ENCODE assay signal across 12 cellular contexts in genomic region chr17:38893113-38893512, GRCh38. TPM values are rescaled to one million over a fixed set of nuclear protein-coding genes. Genes with fewer than 3 reads are reported as not detected.
DNase-seq lines count a peak whose midpoint lies in the region; ATAC-seq and TF ChIP-seq lines count a peak whose summit lies in the region.
"Had no signal": no experiment of that assay in that cellular context is flagged by ENCODE, and none has a peak within 500 bp of the region (broad histone marks: within the 10 kb centered on the region; RNA-seq: fewer than 3 reads in every experiment).

No MANE protein-coding gene starts in this region.

- H3K4me3 ChIP-seq in left lung = no peak overlapping the region
- no peak overlapping the region for H3K4me3 ChIP-seq in stomach
- H3K4me3 ChIP-seq: colonic mucosa, PC-9 had no signal

- TF ChIP-seq EP300 in stomach (IDR thresholded peaks at IDR 0.05) = no peak

- peaks cover 43% of the 10 kb centered on the region for H3K36me3 Mint-ChIP-seq in activated CD8-positive, alpha-beta memory T cell treated with anti-CD3 and anti-CD28 coated beads, Interleukin-2, amount 10 ng/mL, durations not matched to agents 7 days and 5 days
- H3K36me3 Mint-ChIP-seq in activated CD8-positive, alpha-beta T cell treated with anti-CD3 and anti-CD28 coated beads, Interleukin-2, amount 10 ng/mL, durations not matched to agents 7 days and 5 days (ENCODE audit: low read depth) = peaks cover 89% of the 10 kb centered on the region

- H3K27me3 ChIP-seq in left lung (no peaks in the 10 kb centered on the region), stomach (no peaks in the 10 kb centered on the region)
- H3K27me3 ChIP-seq: colonic mucosa had no signal

- H3K9me3 ChIP-seq in left lung = no peaks in the 10 kb centered on the region
- H3K9me3 ChIP-seq in stomach = no peaks in the 10 kb centered on the region
- H3K9me3 ChIP-seq: colonic mucosa had no signal

- no peak for DNase-seq in activated CD8-positive, alpha-beta memory T cell treated with anti-CD3 and anti-CD28 coated beads, Interleukin-2, amount 10 ng/mL, durations not matched to agents 7 days and 5 days
- no peak for DNase-seq in activated CD8-positive, alpha-beta memory T cell treated with anti-CD3 and anti-CD28 coated beads, Interleukin-2, amount 50 U/mL, for 4 hours
- DNase-seq in activated CD8-positive, alpha-beta T cell treated with anti-CD3 and anti-CD28 coated beads, Interleukin-2, amount 10 ng/mL, durations not matched to agents 7 days and 5 days = no peak
- DNase-seq in left lung (no peak), stomach (no peak), COLO668 (lab: John Stamatoyannopoulos, UW; ENCODE audit: unreplicated experiment) (no peak)
- DNase-seq: ACHN, colonic mucosa, NCI-H2171, PC-9 had no signal

- H3K4me1 ChIP-seq in left lung (peaks cover 31 to 91% of the 10 kb centered on the region in 2 donors), stomach (peaks cover 53 to 100% (median 81%) of the 10 kb centered on the region in 4 donors)

- no peak for TF ChIP-seq CTCF in left lung (IDR thresholded peaks at IDR 0.05)
- no peak for TF ChIP-seq CTCF in stomach (IDR thresholded peaks at IDR 0.05)

- H3K27ac ChIP-seq in left lung (peak overlapping the region; percentile 60 to 76), stomach (peak overlapping the region; percentile 9 to 77 (median 71))
- H3K27ac ChIP-seq: PC-9 had no signal

- H3K4me1 Mint-ChIP-seq in activated CD8-positive, alpha-beta memory T cell treated with anti-CD3 and anti-CD28 coated beads, Interleukin-2, amount 10 ng/mL, durations not matched to agents 7 days and 5 days = peaks cover 89% of the 10 kb centered on the region
- H3K4me1 Mint-ChIP-seq in activated CD8-positive, alpha-beta T cell treated with anti-CD3 and anti-CD28 coated beads, Interleukin-2, amount 10 ng/mL, durations not matched to agents 7 days and 5 days (ENCODE audit: low read depth) = peaks cover 97% of the 10 kb centered on the region

- peak overlapping the region; percentile 83 for H3K27ac Mint-ChIP-seq in activated CD8-positive, alpha-beta memory T cell treated with anti-CD3 and anti-CD28 coated beads, Interleukin-2, amount 10 ng/mL, durations not matched to agents 7 days and 5 days
- H3K27ac Mint-ChIP-seq in activated CD8-positive, alpha-beta T cell treated with anti-CD3 and anti-CD28 coated beads, Interleukin-2, amount 10 ng/mL, durations not matched to agents 7 days and 5 days = peak overlapping the region; percentile 94

- CTCF ChIA-PET in activated CD8-positive, alpha-beta memory T cell treated with anti-CD3 and anti-CD28 coated beads, Interleukin-2, amount 10 ng/mL, durations not matched to agents 7 days and 5 days (lab: Charles Lee) = interaction anchor here (1.0 to 2.4 kb wide), 5 partner anchors 9 to 272 kb away, joined by 3 to 24 read pairs (median 6); partner anchors contain the start of genes ARL5C and LASP1
- CTCF ChIA-PET in activated CD8-positive, alpha-beta T cell treated with anti-CD3 and anti-CD28 coated beads, Interleukin-2, amount 10 ng/mL, durations not matched to agents 7 days and 5 days (lab: Charles Lee) = interaction anchor here (1.1 to 2.0 kb wide), 6 partner anchors 12 to 282 kb away, joined by 3 to 15 read pairs (median 4); partner anchors contain the start of gene LASP1

- H3K36me3 ChIP-seq in left lung (peaks cover 0 to 82% of the 10 kb centered on the region in 2 donors), stomach (peaks cover 38 to 96% (median 91%) of the 10 kb centered on the region in 4 donors)

- POLR2A ChIA-PET in activated CD8-positive, alpha-beta T cell treated with anti-CD3 and anti-CD28 coated beads, Interleukin-2, amount 10 ng/mL, durations not matched to agents 7 days and 5 days (lab: Charles Lee) = interaction anchor here (1.2 to 1.8 kb wide), 4 partner anchors 9 to 24 kb away, joined by 4 to 7 read pairs (median 4); partner anchors contain the start of gene LASP1

- intact Hi-C loops in left lung (cut with DNase I) = no loop called here
- intact Hi-C loops in stomach (cut with DNase I; ENCODE audit: low total_unique reads) = no loop called here

- H3K27me3 Mint-ChIP-seq in activated CD8-positive, alpha-beta memory T cell treated with anti-CD3 and anti-CD28 coated beads, Interleukin-2, amount 10 ng/mL, durations not matched to agents 7 days and 5 days = no peaks in the 10 kb centered on the region
- H3K27me3 Mint-ChIP-seq in activated CD8-positive, alpha-beta T cell treated with anti-CD3 and anti-CD28 coated beads, Interleukin-2, amount 10 ng/mL, durations not matched to agents 7 days and 5 days (ENCODE audit: low read depth) = no peaks in the 10 kb centered on the region

- H3K4me3 Mint-ChIP-seq in activated CD8-positive, alpha-beta memory T cell treated with anti-CD3 and anti-CD28 coated beads, Interleukin-2, amount 10 ng/mL, durations not matched to agents 7 days and 5 days = no peak overlapping the region
- H3K4me3 Mint-ChIP-seq in activated CD8-positive, alpha-beta T cell treated with anti-CD3 and anti-CD28 coated beads, Interleukin-2, amount 10 ng/mL, durations not matched to agents 7 days and 5 days = peak overlapping the region; percentile 43

- no peaks in the 10 kb centered on the region for H3K9me3 Mint-ChIP-seq in activated CD8-positive, alpha-beta memory T cell treated with anti-CD3 and anti-CD28 coated beads, Interleukin-2, amount 10 ng/mL, durations not matched to agents 7 days and 5 days (ENCODE audit: low read depth)
- no peaks in the 10 kb centered on the region for H3K9me3 Mint-ChIP-seq in activated CD8-positive, alpha-beta T cell treated with anti-CD3 and anti-CD28 coated beads, Interleukin-2, amount 10 ng/mL, durations not matched to agents 7 days and 5 days (ENCODE audit: insufficient read depth)

- no peak for TF ChIP-seq POLR2A in stomach (IDR thresholded peaks at IDR 0.05)

- peak; percentile 11 for ATAC-seq in activated CD8-positive, alpha-beta memory T cell treated with anti-CD3 and anti-CD28 coated beads, Interleukin-2, amount 10 ng/mL, durations not matched to agents 7 days and 5 days
- peak; percentile 4 for ATAC-seq in activated CD8-positive, alpha-beta T cell treated with anti-CD3 and anti-CD28 coated beads, Interleukin-2, amount 10 ng/mL, durations not matched to agents 7 days and 5 days
- no peak for ATAC-seq in left lung
- ATAC-seq in HG03039 (IDR thresholded peaks at IDR 0.05; ENCODE audit: unreplicated experiment) = no peak
- ATAC-seq in HG02623 (IDR thresholded peaks at IDR 0.05; ENCODE audit: unreplicated experiment) = no peak

- WGBS in stomach, 5 donors = 68 to 78% (median 76%) methylated on average over 4 to 5 of the region's 5 CpGs

RNA-seq across cellular contexts. Expression of gene LASP1, which starts 23.3 kb away (rescaled TPM):
- 100 to 1,000 TPM; 208 to 239 TPM for total RNA-seq in activated CD8-positive, alpha-beta memory T cell treated with anti-CD3 and anti-CD28 coated beads, Interleukin-2, amount 10 ng/mL, durations not matched to agents 7 days and 5 days
- total RNA-seq in activated CD8-positive, alpha-beta T cell treated with anti-CD3 and anti-CD28 coated beads, Interleukin-2, amount 10 ng/mL, durations not matched to agents 7 days and 5 days = 100 to 1,000 TPM; 268 to 276 TPM
- total RNA-seq in left lung (100 to 1,000 TPM; 163 to 172 TPM), stomach (100 to 1,000 TPM in 3 of 5 donors, 10 to 100 TPM in 2; 93.0 to 183 (median 107) TPM)
- 100 to 1,000 TPM in 1 of 3 donors, 10 to 100 TPM in 2; 33.7 to 119 (median 94.3) TPM for polyA plus RNA-seq in stomach

RNA-seq across cellular contexts. Expression of gene RPL23, which starts 39.6 kb away (rescaled TPM):
- 1,000 to 10,000 TPM in 1 of 2 experiments, 100 to 1,000 TPM in 1; 831 to 1,130 TPM for total RNA-seq in activated CD8-positive, alpha-beta memory T cell treated with anti-CD3 and anti-CD28 coated beads, Interleukin-2, amount 10 ng/mL, durations not matched to agents 7 days and 5 days
- total RNA-seq in activated CD8-positive, alpha-beta T cell treated with anti-CD3 and anti-CD28 coated beads, Interleukin-2, amount 10 ng/mL, durations not matched to agents 7 days and 5 days = 1,000 to 10,000 TPM; 1,130 to 1,164 TPM
- total RNA-seq in left lung (1,000 to 10,000 TPM; 1,144 to 1,160 TPM), stomach (1,000 to 10,000 TPM in 1 of 5 donors, 100 to 1,000 TPM in 3, 10 to 100 TPM in 1; 89.8 to 1,949 (median 982) TPM)
- 1,000 to 10,000 TPM; 3,318 to 3,359 (median 3,354) TPM for polyA plus RNA-seq in stomach

Comparison
In these comparisons a context has a peak if more than half of its experiments do, and no peak if none do; other contexts are left out.
1. ATAC-seq: peak in activated CD8-positive, alpha-beta memory T cell treated with anti-CD3 and anti-CD28 coated beads, Interleukin-2, amount 10 ng/mL, durations not matched to agents 7 days and 5 days (single experiment) and activated CD8-positive, alpha-beta T cell treated with anti-CD3 and anti-CD28 coated beads, Interleukin-2, amount 10 ng/mL, durations not matched to agents 7 days and 5 days (single experiment); none in left lung (single experiment), HG03039 (single experiment) and HG02623 (single experiment).